In the genomic region with DNA sequence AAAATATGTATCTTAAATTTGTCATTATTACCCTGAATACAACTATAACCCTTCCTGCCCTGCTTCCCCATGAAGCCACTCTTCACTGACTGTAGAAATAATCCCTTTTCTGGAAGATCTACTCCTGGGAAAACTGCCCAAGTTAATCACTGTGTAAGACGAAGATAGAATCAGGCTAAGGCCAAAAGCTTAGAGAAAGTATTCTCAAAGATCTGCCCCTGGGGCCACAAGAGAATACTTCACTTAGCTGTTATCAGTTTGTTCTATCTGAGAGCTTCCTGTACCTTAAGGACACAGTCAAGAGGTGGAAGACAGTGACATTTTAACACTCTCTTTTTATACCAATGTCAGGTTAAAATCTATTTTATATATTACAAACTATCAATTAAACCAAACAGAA, we compare ENCODE assay signal across 11 cellular contexts. TPM values are rescaled to one million over a fixed set of nuclear protein-coding genes. Genes with fewer than 3 reads are reported as not detected.
DNase-seq lines count a peak whose midpoint lies in the region; ATAC-seq and TF ChIP-seq lines count a peak whose summit lies in the region.
"Had no signal": no experiment of that assay in that cellular context is flagged by ENCODE, and none has a peak within 500 bp of the region (broad histone marks: within the 10 kb centered on the region; RNA-seq: fewer than 3 reads in every experiment).

No MANE protein-coding gene starts in this region.

- H3K4me1 Mint-ChIP-seq in CD8-positive, alpha-beta memory T cell: peaks cover 38 to 70% (median 54%) of the 10 kb centered on the region in 3 donors
- H3K4me1 Mint-ChIP-seq in mesothelial cell of epicardium: peaks cover 37% of the 10 kb centered on the region

- H3K27ac ChIP-seq in CD8-positive, alpha-beta memory T cell (ENCODE audit: low read depth, low read length): no peak overlapping the region
- H3K27ac ChIP-seq in RWPE2 (ENCODE audit: poor library complexity, severe bottlenecking) (peak overlapping the region; percentile 95), substantia nigra (ENCODE audit: low read depth, low read length, poor library complexity, severe bottlenecking) (no peak overlapping the region)
- H3K27ac ChIP-seq: thoracic aorta had no signal

- POLR2A ChIA-PET in CD8-positive, alpha-beta memory T cell (lab: Charles Lee): interaction anchor here (1.0 kb wide), 1 partner anchor 32 kb away, joined by 3 read pairs; no protein-coding TSS in a partner anchor

- H3K4me3 Mint-ChIP-seq in CD8-positive, alpha-beta memory T cell: peak overlapping the region in 3 of 7 donors; percentile 20 to 55 (median 28)
- H3K4me3 Mint-ChIP-seq in mesothelial cell of epicardium: no peak overlapping the region
- H3K4me3 Mint-ChIP-seq: activated B cell treated with CpG ODN at 0.5 μM for 24 hours had no signal

- H3K36me3 ChIP-seq in CD8-positive, alpha-beta memory T cell (ENCODE audit: insufficient read depth, low read length): no peaks in the 10 kb centered on the region
- H3K36me3 ChIP-seq in RWPE2 (ENCODE audit: low read depth): peaks cover 97% of the 10 kb centered on the region
- H3K36me3 ChIP-seq: thoracic aorta had no signal

- H3K4me1 ChIP-seq in CD8-positive, alpha-beta memory T cell (ENCODE audit: insufficient read depth, low read length): peaks cover 36% of the 10 kb centered on the region
- peaks cover 42% of the 10 kb centered on the region for H3K4me1 ChIP-seq in RWPE2 (ENCODE audit: insufficient read depth, poor library complexity, severe bottlenecking)

- H3K4me3 ChIP-seq in CD8-positive, alpha-beta memory T cell (ENCODE audit: low read length): no peak overlapping the region
- no peak overlapping the region for H3K4me3 ChIP-seq in RWPE2 (ENCODE audit: severe bottlenecking)
- H3K4me3 ChIP-seq: thoracic aorta had no signal

- no peaks in the 10 kb centered on the region for H3K27me3 Mint-ChIP-seq in CD8-positive, alpha-beta memory T cell
- no peaks in the 10 kb centered on the region for H3K27me3 Mint-ChIP-seq in mesothelial cell of epicardium (ENCODE audit: low read depth)
- H3K27me3 Mint-ChIP-seq: activated B cell treated with CpG ODN at 0.5 μM for 24 hours had no signal

- H3K36me3 Mint-ChIP-seq in CD8-positive, alpha-beta memory T cell: peaks cover 0 to 53% (median 3%) of the 10 kb centered on the region in 3 donors
- peaks cover 18% of the 10 kb centered on the region for H3K36me3 Mint-ChIP-seq in mesothelial cell of epicardium

- ATAC-seq in RWPE2 (ENCODE audit: low read depth): no peak

- DNase-seq in CD8-positive, alpha-beta memory T cell: peak in 1 of 5 donors; percentile 22
- DNase-seq in RWPE2 (ENCODE audit: low spot score): no peak
- peak; percentile 29 for DNase-seq in dermis blood vessel endothelial cell
- DNase-seq in mesothelial cell of epicardium (ENCODE audit: low spot score in 2 of 2, unreplicated experiment in 2 of 2): no peak
- DNase-seq in substantia nigra (lab: John Stamatoyannopoulos, UW): no peak
- DNase-seq in middle frontal gyrus (ENCODE audit: extremely low spot score, low spot score): no peak
- DNase-seq in DMS 273 treated with DMSO at 0.1 percent for 48 hours (lab: John Stamatoyannopoulos, UW): no peak
- no peak for DNase-seq in hepatic stellate cell (ENCODE audit: low spot score)
- DNase-seq: activated B cell treated with CpG ODN at 0.5 μM for 24 hours, NCI-H1092 had no signal

- H3K9me3 Mint-ChIP-seq in CD8-positive, alpha-beta memory T cell: no peaks in the 10 kb centered on the region
- peaks cover 3% of the 10 kb centered on the region for H3K9me3 Mint-ChIP-seq in mesothelial cell of epicardium
- H3K9me3 Mint-ChIP-seq: activated B cell treated with CpG ODN at 0.5 μM for 24 hours had no signal

- TF ChIP-seq CTCF in RWPE2 (IDR thresholded peaks at IDR 0.05; ENCODE audit: poor library complexity, severe bottlenecking) (no peak), mesothelial cell of epicardium (IDR thresholded peaks at IDR 0.05; ENCODE audit: unreplicated experiment) (no peak)

- H3K27me3 ChIP-seq in CD8-positive, alpha-beta memory T cell (ENCODE audit: insufficient read depth, low read length, poor library complexity, severe bottlenecking): no peaks in the 10 kb centered on the region
- no peaks in the 10 kb centered on the region for H3K27me3 ChIP-seq in RWPE2 (ENCODE audit: insufficient read depth, poor library complexity, severe bottlenecking)

- no peaks in the 10 kb centered on the region for H3K9me3 ChIP-seq in CD8-positive, alpha-beta memory T cell (ENCODE audit: low read length)
- no peaks in the 10 kb centered on the region for H3K9me3 ChIP-seq in RWPE2 (ENCODE audit: severe bottlenecking)
- H3K9me3 ChIP-seq: thoracic aorta had no signal

- H3K27ac Mint-ChIP-seq in CD8-positive, alpha-beta memory T cell: peak overlapping the region in 7 of 8 donors; percentile 0 to 91 (median 83)
- peak overlapping the region; percentile 84 for H3K27ac Mint-ChIP-seq in mesothelial cell of epicardium
- H3K27ac Mint-ChIP-seq: activated B cell treated with CpG ODN at 0.5 μM for 24 hours had no signal

- CTCF ChIA-PET in CD8-positive, alpha-beta memory T cell (lab: Charles Lee): no interaction called here

RNA-seq across cellular contexts. Expression of a gene that starts 33.8 kb away (rescaled TPM):
- 10 to 100 TPM; 80.0 to 85.0 TPM for total RNA-seq in CD8-positive, alpha-beta memory T cell
- 12.9 TPM for polyA plus RNA-seq in CD8-positive, alpha-beta memory T cell
- total RNA-seq in dermis blood vessel endothelial cell (47.8 and 71.3 TPM in 2 replicates), mesothelial cell of epicardium (88.8 to 93.1 TPM (median 91.4 TPM) in 3 replicates)
